In genomic region chr17:68354310-68354709, GRCh38 we compare ENCODE assay signal across 8 cellular contexts.
DNase-seq lines count a peak whose midpoint lies in the region; ATAC-seq, FAIRE-seq and TF ChIP-seq lines count a peak whose summit lies in the region.
"Not testable (repeated sequence)": the region's sequence is repeated elsewhere in the genome, so short reads cannot be mapped to it uniquely, and the experiment has no call there.

No MANE protein-coding gene starts in this region.

- peaks cover 55 to 59% of the 10 kb centered on the region in 2 donors for H3K4me1 Mint-ChIP-seq in effector memory CD8-positive, alpha-beta T cell (ENCODE audit: low read depth in 2 of 2)
- peaks cover 14% of the 10 kb centered on the region for H3K4me1 Mint-ChIP-seq in osteocyte (ENCODE audit: unreplicated experiment)

- not testable (repeated sequence) for TF ChIP-seq CTCF in SK-N-SH (IDR thresholded peaks at IDR 0.05); osteocyte (IDR thresholded peaks at IDR 0.05)

- not testable (repeated sequence) for TF ChIP-seq RAD21 in SK-N-SH (IDR thresholded peaks at IDR 0.05; ENCODE audit: low read length)

- peak overlapping the region in 1 of 2 donors; percentile 31 for H3K4me3 Mint-ChIP-seq in effector memory CD8-positive, alpha-beta T cell
- H3K4me3 Mint-ChIP-seq in osteocyte (ENCODE audit: unreplicated experiment) = not testable (repeated sequence)

- H3K4me2 ChIP-seq in SK-N-SH = peak overlapping the region; percentile 35

- not testable (repeated sequence) for FAIRE-seq in HTR-8/SVneo (lab: Jason Lieb, UNC)

- H3K9me3 ChIP-seq in SK-N-SH; adipocyte (ENCODE audit: control insufficient read depth, low read length): not testable (repeated sequence)

- H3K27ac ChIP-seq in SK-N-SH (ENCODE audit: low read depth in 2 of 2, low read length in 1 of 2) = peak overlapping the region in 1 of 2 experiments; percentile 33; a peak in 2 of 4 replicates

- POLR2A ChIA-PET in SK-N-SH (lab: Yijun Ruan, JAX) = not testable (repeated sequence)

- not testable (repeated sequence) for H3F3A ChIP-seq in SK-N-SH (replicated peaks; ENCODE audit: insufficient read depth)

- TF ChIP-seq EP300 in SK-N-SH (IDR thresholded peaks at IDR 0.05; ENCODE audit: borderline replicate concordance in 1 of 2, low read depth in 1 of 2, low read length in 1 of 2) = peak in 1 of 2 experiments; percentile 40; a peak in 1 of 4 replicates

- DNase-seq in AG08396 (ENCODE audit: low spot score) (peak; percentile 61), EL (peak; percentile 75), HTR-8/SVneo (ENCODE audit: insufficient read length, low spot score) (peak; percentile 73), adipocyte (ENCODE audit: low read depth) (peak; percentile 72), hepatic stellate cell (ENCODE audit: low spot score) (peak; percentile 67)
- DNase-seq in SK-N-SH; effector memory CD8-positive, alpha-beta T cell; osteocyte (ENCODE audit: extremely low spot score, unreplicated experiment): not testable (repeated sequence)

- H3K27ac Mint-ChIP-seq in effector memory CD8-positive, alpha-beta T cell = peak overlapping the region; percentile 38 to 42
- peak overlapping the region; percentile 79 for H3K27ac Mint-ChIP-seq in osteocyte (ENCODE audit: unreplicated experiment)

- ATAC-seq in effector memory CD8-positive, alpha-beta T cell (replicated peaks) = not testable (repeated sequence)

- H3K9me3 Mint-ChIP-seq in effector memory CD8-positive, alpha-beta T cell; osteocyte (ENCODE audit: unreplicated experiment): not testable (repeated sequence)

- H3K79me2 ChIP-seq in SK-N-SH (ENCODE audit: insufficient read depth) = not testable (repeated sequence)

- peak overlapping the region; percentile 2; the same call in 1 of the 2 replicates for H2AFZ ChIP-seq in SK-N-SH (ENCODE audit: low read depth)

- not testable (repeated sequence) for H3K27me3 ChIP-seq in SK-N-SH (ENCODE audit: insufficient read depth); adipocyte (replicated peaks; ENCODE audit: control insufficient read depth, insufficient read depth, low read length)

- not testable (repeated sequence) for H3K9me2 ChIP-seq in SK-N-SH

- H3K36me3 ChIP-seq in SK-N-SH (replicated peaks in 1 of 2; ENCODE audit: control insufficient read depth in 1 of 2, insufficient read depth in 2 of 2, low read length in 1 of 2); adipocyte (ENCODE audit: control insufficient read depth, insufficient read depth, low read length, severe bottlenecking): not testable (repeated sequence)

- H3K9ac ChIP-seq in SK-N-SH = not testable (repeated sequence)
- H3K9ac ChIP-seq in adipocyte (ENCODE audit: low read length) = peak overlapping the region; percentile 61

- CTCF ChIA-PET in SK-N-SH (lab: Yijun Ruan, JAX) = interaction anchor here (1.1 to 4.7 kb wide), 4 partner anchors 26 to 91 kb away, joined by 3 to 25 read pairs (median 4); no protein-coding TSS in a partner anchor

- H3K27me3 Mint-ChIP-seq in effector memory CD8-positive, alpha-beta T cell; osteocyte (ENCODE audit: unreplicated experiment): not testable (repeated sequence)

- not testable (repeated sequence) for H3K4me3 ChIP-seq in SK-N-SH (ENCODE audit: low read depth in 2 of 2, low read length in 1 of 2); adipocyte (ENCODE audit: low read length)

- 23% methylated on average over 2 of the region's 2 CpGs for WGBS in SK-N-SH (ENCODE audit: low lambda C conversion rate)

- peaks cover 26% of the 10 kb centered on the region for H3K36me3 Mint-ChIP-seq in effector memory CD8-positive, alpha-beta T cell (ENCODE audit: insufficient read depth)
- not testable (repeated sequence) for H3K36me3 Mint-ChIP-seq in osteocyte (ENCODE audit: unreplicated experiment)

- H3K4me1 ChIP-seq in SK-N-SH (ENCODE audit: control insufficient read depth in 1 of 2, insufficient read depth in 2 of 2, low read depth in 1 of 2, low read length in 1 of 2) = peaks cover 5 to 12% of the 10 kb centered on the region in 2 experiments; a peak in 3 of 4 replicates
- H3K4me1 ChIP-seq in adipocyte (ENCODE audit: control insufficient read depth, insufficient read depth, low read length) = not testable (repeated sequence)

- H4K20me1 ChIP-seq in SK-N-SH (ENCODE audit: insufficient read depth) = not testable (repeated sequence)

TF ChIP-seq in SK-N-SH, 30 proteins besides CTCF, POLR2A, EP300 and RAD21:
- TF ChIP-seq TCF12 (IDR thresholded peaks at IDR 0.05) = peak; percentile 41
- TF ChIP-seq JUND (IDR thresholded peaks at IDR 0.05) = peak; percentile 76; the same call in 1 of the 2 replicates
- 0 out of 2 replicates have a peak, but pooled peaks have one; percentile 28 for TF ChIP-seq TEAD4 (IDR thresholded peaks at IDR 0.05; ENCODE audit: borderline replicate concordance, insufficient read depth)
- peak; percentile 83 for TF ChIP-seq FOSL2 (IDR thresholded peaks at IDR 0.05; ENCODE audit: borderline replicate concordance, low read depth)
